9 cellular contexts compared by ENCODE assay signal in the genomic region with DNA sequence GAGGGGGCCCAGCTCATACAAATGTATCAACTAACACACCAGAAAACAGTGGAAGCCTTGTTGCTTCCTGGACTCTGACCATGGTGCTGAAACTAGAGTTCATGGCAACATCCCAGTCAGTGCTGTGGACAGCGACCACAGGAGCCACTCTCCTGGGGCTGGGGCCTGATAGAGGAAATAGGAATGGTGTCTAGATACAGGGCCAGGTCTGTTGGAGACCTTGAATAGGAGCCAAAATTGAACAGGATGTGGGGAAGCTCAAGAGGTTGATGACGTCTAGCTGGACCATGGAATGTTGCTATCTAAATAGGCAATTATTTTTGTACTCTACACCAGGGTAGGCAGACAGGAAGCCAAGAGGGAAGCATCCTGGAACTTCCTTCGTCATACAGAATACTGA. TPM values are rescaled to one million over a fixed set of nuclear protein-coding genes. Genes with fewer than 3 reads are reported as not detected.
DNase-seq lines count a peak whose midpoint lies in the region; ATAC-seq and TF ChIP-seq lines count a peak whose summit lies in the region.
"Had no signal": no experiment of that assay in that cellular context is flagged by ENCODE, and none has a peak within 500 bp of the region (broad histone marks: within the 10 kb centered on the region; RNA-seq: fewer than 3 reads in every experiment).

No MANE protein-coding gene starts in this region.

- H3K4me1 ChIP-seq in SJCRH30 = no peaks in the 10 kb centered on the region
- no peaks in the 10 kb centered on the region for H3K4me1 ChIP-seq in esophagus squamous epithelium
- no peaks in the 10 kb centered on the region for H3K4me1 ChIP-seq in osteoblast (ENCODE audit: insufficient read depth, low read length)

- H3K9me3 ChIP-seq in SJCRH30 (replicated peaks) (no peaks in the 10 kb centered on the region; the same call in 1 of the 2 replicates), esophagus squamous epithelium (no peaks in the 10 kb centered on the region), osteoblast (ENCODE audit: low read depth, low read length) (no peaks in the 10 kb centered on the region)

- no peaks in the 10 kb centered on the region for H4K20me1 ChIP-seq in osteoblast (ENCODE audit: insufficient read depth, low read length)

- no peak for ATAC-seq in HG03571 (IDR thresholded peaks at IDR 0.05; ENCODE audit: unreplicated experiment)

- DNase-seq in EH (ENCODE audit: low read depth) = peak; percentile 8
- peak; percentile 69 for DNase-seq in Jurkat, Clone E6-1 (ENCODE audit: low read depth, low spot score)
- peak; percentile 68 to 83 for DNase-seq in SJCRH30
- DNase-seq in iPS-NIHi11 (ENCODE audit: low spot score) = peak; percentile 45
- DNase-seq in esophagus squamous epithelium (lab: John Stamatoyannopoulos, UW) = no peak
- no peak for DNase-seq in caudate nucleus (lab: John Stamatoyannopoulos, UW)
- no peak for DNase-seq in osteoblast (ENCODE audit: insufficient read length, low spot score, missing footprints)

- no peak for TF ChIP-seq POLR2A in esophagus squamous epithelium (IDR thresholded peaks at IDR 0.05)

- H3K4me3 ChIP-seq in Jurkat, Clone E6-1 (ENCODE audit: low read length) = no peak overlapping the region
- H3K4me3 ChIP-seq in SJCRH30 (no peak overlapping the region), esophagus squamous epithelium (no peak overlapping the region), osteoblast (ENCODE audit: insufficient read depth, low read length) (no peak overlapping the region)

- H2AFZ ChIP-seq in osteoblast (ENCODE audit: low read length) = no peak overlapping the region

- H3K27ac ChIP-seq in SJCRH30 (no peak overlapping the region), esophagus squamous epithelium (no peak overlapping the region), caudate nucleus (ENCODE audit: low read depth, low read length) (no peak overlapping the region), osteoblast (ENCODE audit: low read depth, low read length) (no peak overlapping the region)

- no peaks in the 10 kb centered on the region for H3K79me2 ChIP-seq in osteoblast (ENCODE audit: insufficient read depth, low read length)

- TF ChIP-seq CTCF in esophagus squamous epithelium (IDR thresholded peaks at IDR 0.05) (no peak), osteoblast (IDR thresholded peaks at IDR 0.05; ENCODE audit: extremely low read depth, low read depth, low read length) (no peak)

- WGBS in esophagus squamous epithelium, 2 donors = 37 to 38% methylated on average over 2 to 3 of the region's 3 CpGs

- no peak overlapping the region for H3K4me2 ChIP-seq in osteoblast (ENCODE audit: insufficient read depth, low read length)

- H3K27me3 ChIP-seq in SJCRH30 = no peaks in the 10 kb centered on the region
- H3K27me3 ChIP-seq in esophagus squamous epithelium = peaks cover 0 to 7% (median 0%) of the 10 kb centered on the region in 4 donors
- H3K27me3 ChIP-seq in osteoblast (ENCODE audit: insufficient read depth, low read length) = no peaks in the 10 kb centered on the region

- H3K36me3 ChIP-seq in SJCRH30 (no peaks in the 10 kb centered on the region), esophagus squamous epithelium (no peaks in the 10 kb centered on the region), osteoblast (ENCODE audit: insufficient read depth, low read length) (no peaks in the 10 kb centered on the region)

- intact Hi-C loops in esophagus squamous epithelium (cut with DNase I) = no loop called here

RNA-seq across cellular contexts. Expression of gene LILRB4, which starts 21.8 kb away (rescaled TPM):
- polyA plus RNA-seq in Jurkat, Clone E6-1 (2012; ENCODE audit: insufficient read depth, insufficient read length) = not detected
- total RNA-seq in SJCRH30 (2014; rRNA removed; shearing (Covaris generic)) = not detected in 2 replicates
- total RNA-seq in esophagus squamous epithelium (1 to 10 TPM in 3 of 4 donors, under 1 TPM in 1; 0.31 to 6.7 (median 2.5) TPM), osteoblast (under 0.01 TPM in 1 of 2 replicates, not detected in the other)

RNA-seq across cellular contexts. Expression of gene KIR3DL3, which starts 39.7 kb away (rescaled TPM):
- not detected for polyA plus RNA-seq in Jurkat, Clone E6-1 (2012; ENCODE audit: insufficient read depth, insufficient read length)
- total RNA-seq in SJCRH30 (2014; rRNA removed; shearing (Covaris generic)) = not detected in 2 replicates
- total RNA-seq in esophagus squamous epithelium = not detected
- total RNA-seq in osteoblast = not detected in 2 replicates
- polyA plus RNA-seq: esophagus had no signal

RNA-seq across cellular contexts. Expression of gene KIR2DL3, which starts 53.8 kb away (rescaled TPM):
- polyA plus RNA-seq in Jurkat, Clone E6-1 (2012; ENCODE audit: insufficient read depth, insufficient read length) = not detected
- total RNA-seq in SJCRH30 (2014; rRNA removed; shearing (Covaris generic)) = not detected in 2 replicates
- not detected for total RNA-seq in esophagus squamous epithelium
- not detected in 2 replicates for total RNA-seq in osteoblast
- polyA plus RNA-seq: esophagus had no signal

RNA-seq across cellular contexts. Expression of gene LILRB1, which starts 54.3 kb away (rescaled TPM):
- polyA plus RNA-seq in Jurkat, Clone E6-1 (2012; ENCODE audit: insufficient read depth, insufficient read length) = not detected
- not detected in 2 replicates for total RNA-seq in SJCRH30 (2014; rRNA removed; shearing (Covaris generic))
- 1 to 10 TPM in 2 of 4 donors, under 1 TPM in 1, not detected in 1; 0.75 to 2.3 (median 1.5) TPM for total RNA-seq in esophagus squamous epithelium
- total RNA-seq in osteoblast = not detected in 2 replicates

Comparison
In these comparisons a context has a peak if more than half of its experiments do, and no peak if none do; other contexts are left out.
1. DNase-seq: peak in EH (single experiment), Jurkat, Clone E6-1 (single experiment), SJCRH30 (2 of 2) and iPS-NIHi11 (single experiment); none in esophagus squamous epithelium (single experiment), caudate nucleus (0 of 61) and osteoblast (single experiment).